ENCODE assay signal across 9 cellular contexts in the genomic region with DNA sequence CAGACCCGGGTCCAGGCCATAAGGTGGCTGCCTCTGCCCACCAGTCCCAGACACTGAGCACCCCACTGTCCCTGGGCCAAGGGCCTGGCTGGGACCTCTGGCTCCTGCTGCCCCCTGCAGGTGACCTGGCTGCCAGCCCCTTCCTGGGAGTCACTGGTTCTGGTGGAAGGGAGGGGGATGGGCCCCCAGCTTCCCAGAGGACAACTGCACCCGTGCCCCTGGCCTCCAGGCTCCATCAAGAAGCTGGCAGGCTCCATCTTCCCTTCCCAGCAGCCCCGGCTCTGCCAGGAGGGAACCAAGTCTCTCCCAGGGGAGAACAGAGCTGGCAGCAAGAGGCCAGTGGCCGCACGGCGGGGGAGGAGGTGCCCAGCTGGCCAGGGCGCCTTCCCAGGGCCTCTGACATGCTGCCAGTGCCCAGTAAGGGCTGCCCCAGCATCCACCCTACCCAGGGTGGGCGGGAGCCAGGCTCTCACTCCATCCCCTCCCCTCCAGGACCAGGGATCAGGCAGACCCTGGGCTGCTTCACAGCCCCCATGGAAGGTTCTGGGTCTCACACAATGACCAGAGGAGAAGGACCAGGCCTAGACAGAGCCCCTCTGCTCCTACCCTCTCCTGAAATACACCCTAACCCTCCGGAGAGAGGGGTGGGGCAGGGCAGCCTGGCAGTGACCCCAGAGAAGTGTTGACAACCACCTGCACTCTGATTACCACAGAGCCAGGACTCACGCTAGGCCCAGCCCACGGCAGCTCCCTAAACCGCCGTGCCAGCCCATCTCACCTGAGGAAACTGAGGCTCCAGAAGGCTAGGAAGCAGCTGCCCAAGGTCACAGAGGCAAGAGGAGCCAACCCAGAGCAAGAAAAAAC. TPM values are rescaled to one million over a fixed set of nuclear protein-coding genes. Genes with fewer than 3 reads are reported as not detected.
A peak's percentile ranks its signal among the peaks of the same experiment; 100 is the strongest.
DNase-seq lines count a peak whose midpoint lies in the region; ATAC-seq lines count a peak whose summit lies in the region.
"Had no signal": no experiment of that assay in that cellular context is flagged by ENCODE, and none has a peak within 500 bp of the region (broad histone marks: within the 10 kb centered on the region; RNA-seq: fewer than 3 reads in every experiment).

No MANE protein-coding gene starts in this region.

- H3K36me3 ChIP-seq in skeletal muscle satellite cell (ENCODE audit: insufficient read depth, low read length) = peaks cover 11% of the 10 kb centered on the region

- H3K4me1 ChIP-seq in skeletal muscle satellite cell (ENCODE audit: control insufficient read depth, insufficient read depth, low read length) = peaks cover 71% of the 10 kb centered on the region

- POLR2A ChIA-PET in activated CD8-positive, alpha-beta T cell treated with anti-CD3 and anti-CD28 coated beads, Interleukin-2, amount 10 ng/mL, durations not matched to agents 7 days and 5 days (lab: Charles Lee) = no interaction called here

- DNase-seq in DMS53 (lab: John Stamatoyannopoulos, UW) (peak; percentile 52), DMS53 treated with DMSO at 0.1 percent for 48 hours (lab: John Stamatoyannopoulos, UW; ENCODE audit: unreplicated experiment) (no peak), cardiac septum (ENCODE audit: low spot score) (peak; percentile 89), T1000 (lab: John Stamatoyannopoulos, UW) (no peak), DMS114 treated with DMSO at 0.1 percent for 48 hours (lab: John Stamatoyannopoulos, UW; ENCODE audit: unreplicated experiment) (no peak)
- peak; percentile 25 for DNase-seq in activated CD8-positive, alpha-beta T cell treated with anti-CD3 and anti-CD28 coated beads, Interleukin-2, amount 10 ng/mL, durations not matched to agents 7 days and 5 days
- DNase-seq: CD4-positive, CD25-positive, alpha-beta regulatory T cell had no signal

- peak overlapping the region; percentile 99 for H3K4me2 ChIP-seq in skeletal muscle satellite cell (ENCODE audit: low read length)

- ATAC-seq in activated CD8-positive, alpha-beta T cell treated with anti-CD3 and anti-CD28 coated beads, Interleukin-2, amount 10 ng/mL, durations not matched to agents 7 days and 5 days = no peak
- ATAC-seq in HG02571 (IDR thresholded peaks at IDR 0.05; ENCODE audit: unreplicated experiment) = no peak

- no peaks in the 10 kb centered on the region for H3K9me3 ChIP-seq in skeletal muscle satellite cell (replicated peaks; ENCODE audit: low read length)

- H3K4me1 Mint-ChIP-seq in activated CD8-positive, alpha-beta T cell treated with anti-CD3 and anti-CD28 coated beads, Interleukin-2, amount 10 ng/mL, durations not matched to agents 7 days and 5 days (ENCODE audit: low read depth) = peaks cover 38% of the 10 kb centered on the region

- H3K27me3 ChIP-seq in skeletal muscle satellite cell (ENCODE audit: control insufficient read depth, insufficient read depth, low read length) = no peaks in the 10 kb centered on the region

- H3K9me3 Mint-ChIP-seq in activated CD8-positive, alpha-beta T cell treated with anti-CD3 and anti-CD28 coated beads, Interleukin-2, amount 10 ng/mL, durations not matched to agents 7 days and 5 days (ENCODE audit: insufficient read depth) = no peaks in the 10 kb centered on the region

- peak overlapping the region; percentile 80 for H3K9ac ChIP-seq in skeletal muscle satellite cell (ENCODE audit: low read depth, low read length)

- CTCF ChIA-PET in activated CD8-positive, alpha-beta T cell treated with anti-CD3 and anti-CD28 coated beads, Interleukin-2, amount 10 ng/mL, durations not matched to agents 7 days and 5 days (lab: Charles Lee) = interaction anchor here (0.6 kb wide), 1 partner anchor 325 kb away, joined by 3 read pairs; no protein-coding TSS in a partner anchor

- no peaks in the 10 kb centered on the region for H3K27me3 Mint-ChIP-seq in activated CD8-positive, alpha-beta T cell treated with anti-CD3 and anti-CD28 coated beads, Interleukin-2, amount 10 ng/mL, durations not matched to agents 7 days and 5 days (ENCODE audit: low read depth)
- H3K27me3 Mint-ChIP-seq: CD4-positive, CD25-positive, alpha-beta regulatory T cell had no signal

- intact Hi-C loops in cardiac septum (cut with DNase I) = loop anchor here (2.0 kb wide), 1 partner anchor 115 kb away; the partner anchor contains the start of gene PAFAH1B1

- no peak overlapping the region for H3K4me3 Mint-ChIP-seq in activated CD8-positive, alpha-beta T cell treated with anti-CD3 and anti-CD28 coated beads, Interleukin-2, amount 10 ng/mL, durations not matched to agents 7 days and 5 days

- peak overlapping the region; percentile 32 for H3K4me3 ChIP-seq in skeletal muscle satellite cell (ENCODE audit: low read length)

- H3K27ac Mint-ChIP-seq in activated CD8-positive, alpha-beta T cell treated with anti-CD3 and anti-CD28 coated beads, Interleukin-2, amount 10 ng/mL, durations not matched to agents 7 days and 5 days = no peak overlapping the region

- peaks cover 8% of the 10 kb centered on the region for H3K36me3 Mint-ChIP-seq in activated CD8-positive, alpha-beta T cell treated with anti-CD3 and anti-CD28 coated beads, Interleukin-2, amount 10 ng/mL, durations not matched to agents 7 days and 5 days (ENCODE audit: low read depth)
- H3K36me3 Mint-ChIP-seq: CD4-positive, CD25-positive, alpha-beta regulatory T cell had no signal

RNA-seq across cellular contexts. Expression of gene CLUH, which starts 3.6 kb away (rescaled TPM):
- total RNA-seq in activated CD8-positive, alpha-beta T cell treated with anti-CD3 and anti-CD28 coated beads, Interleukin-2, amount 10 ng/mL, durations not matched to agents 7 days and 5 days = 10 to 100 TPM; 59.0 to 64.9 TPM
- total RNA-seq in cardiac septum = 143 TPM
- 67.4 and 100 TPM in 2 replicates for total RNA-seq in skeletal muscle satellite cell (2012; rRNA removed)

RNA-seq across cellular contexts. Expression of gene CCDC92B, which starts 41.5 kb away (rescaled TPM):
- not detected for total RNA-seq in activated CD8-positive, alpha-beta T cell treated with anti-CD3 and anti-CD28 coated beads, Interleukin-2, amount 10 ng/mL, durations not matched to agents 7 days and 5 days
- total RNA-seq in cardiac septum = 0.13 TPM
- total RNA-seq in skeletal muscle satellite cell (2012; rRNA removed) = not detected in 2 replicates

Comparison
In these comparisons a context has a peak if more than half of its experiments do, and no peak if none do; other contexts are left out.
1. DNase-seq: peak in DMS53 (single experiment), activated CD8-positive, alpha-beta T cell treated with anti-CD3 and anti-CD28 coated beads, Interleukin-2, amount 10 ng/mL, durations not matched to agents 7 days and 5 days (single experiment) and cardiac septum (single experiment); none in DMS53 treated with DMSO at 0.1 percent for 48 hours (single experiment), T1000 (single experiment) and DMS114 treated with DMSO at 0.1 percent for 48 hours (single experiment).